ENCODE assay signal across 10 cellular contexts in the genomic region with DNA sequence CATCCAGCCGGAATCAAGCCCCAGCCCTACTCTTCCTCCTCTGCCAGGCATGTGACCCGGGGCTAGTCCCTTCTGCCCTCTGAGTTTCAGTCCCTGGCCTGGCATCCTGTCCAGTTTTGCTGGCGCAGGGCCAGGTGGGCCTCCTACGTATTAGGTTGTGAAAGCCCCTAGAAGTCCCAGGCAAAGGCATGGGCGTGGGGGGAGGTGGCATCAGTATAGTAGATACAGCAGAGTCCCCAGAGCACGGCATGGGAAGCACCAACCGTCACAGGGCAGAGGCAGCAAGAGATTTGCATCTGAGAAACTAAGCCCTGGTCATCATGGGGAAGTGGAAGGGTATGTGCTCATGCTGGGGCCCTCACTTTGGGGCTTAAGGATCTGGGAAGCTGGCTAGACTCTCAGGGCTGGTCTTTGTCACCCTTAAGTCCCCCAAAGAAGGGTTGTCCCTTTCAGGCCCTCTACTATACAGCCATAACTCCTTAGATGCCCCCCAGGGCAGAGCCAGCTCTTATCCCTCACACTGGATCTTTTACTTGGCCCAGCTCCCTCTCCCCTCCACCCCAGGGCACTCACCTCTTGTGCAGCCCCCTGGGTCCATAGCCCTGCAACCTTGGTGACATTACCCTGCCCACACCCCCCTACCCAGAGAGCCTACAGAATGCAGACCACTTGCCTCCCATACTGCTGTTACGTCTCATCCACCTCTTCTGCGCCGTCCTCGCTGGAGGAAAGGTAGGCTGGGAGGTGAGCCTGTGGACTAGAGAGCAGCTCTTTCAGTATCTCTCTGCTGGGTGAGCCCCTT. TPM values are rescaled to one million over a fixed set of nuclear protein-coding genes. Genes with fewer than 3 reads are reported as not detected.
DNase-seq lines count a peak whose midpoint lies in the region; ATAC-seq and TF ChIP-seq lines count a peak whose summit lies in the region.
"Had no signal": no experiment of that assay in that cellular context is flagged by ENCODE, and none has a peak within 500 bp of the region (broad histone marks: within the 10 kb centered on the region; RNA-seq: fewer than 3 reads in every experiment).

No MANE protein-coding gene starts in this region.

- TF ChIP-seq CTCF in type B pancreatic cell (conservative IDR thresholded peaks at IDR 0.05) (no peak), uterus (IDR thresholded peaks at IDR 0.05) (no peak), BE2C (IDR thresholded peaks at IDR 0.05; ENCODE audit: low read depth, low read length) (no peak)

- H3K4me1 Mint-ChIP-seq in type B pancreatic cell (ENCODE audit: unreplicated experiment), result peaks cover 14% of the 10 kb centered on the region

- H3K36me3 Mint-ChIP-seq in activated naive CD4-positive, alpha-beta T cell treated with anti-CD3 and anti-CD28 coated beads, Interleukin-2, amount 50 U/mL, for 72 hours, result no peaks in the 10 kb centered on the region
- peaks cover 5% of the 10 kb centered on the region for H3K36me3 Mint-ChIP-seq in type B pancreatic cell

- intact Hi-C loops in uterus (cut with DNase I; ENCODE audit: low total_unique reads), result no loop called here

- no peak overlapping the region for H3K4me3 ChIP-seq in effector memory CD4-positive, alpha-beta T cell (ENCODE audit: insufficient read depth, low read depth, low read length, poor library complexity, severe bottlenecking)
- no peak overlapping the region for H3K4me3 ChIP-seq in uterus
- no peak overlapping the region for H3K4me3 ChIP-seq in BE2C (ENCODE audit: low read depth, low read length)
- H3K4me3 ChIP-seq: thyroid gland had no signal

- no peak for TF ChIP-seq POLR2A in uterus (IDR thresholded peaks at IDR 0.05)

- no peaks in the 10 kb centered on the region for H3K9me3 ChIP-seq in effector memory CD4-positive, alpha-beta T cell (ENCODE audit: control insufficient read depth, low read length)
- H3K9me3 ChIP-seq in uterus, result no peaks in the 10 kb centered on the region
- H3K9me3 ChIP-seq in BE2C, result no peaks in the 10 kb centered on the region
- H3K9me3 ChIP-seq: thyroid gland had no signal

- ATAC-seq in activated naive CD4-positive, alpha-beta T cell treated with anti-CD3 and anti-CD28 coated beads, Interleukin-2, amount 50 U/mL, for 72 hours, result no peak
- ATAC-seq in HG03196 (IDR thresholded peaks at IDR 0.05; ENCODE audit: unreplicated experiment), result peak; percentile 41

- no peak overlapping the region for H3K4me3 Mint-ChIP-seq in type B pancreatic cell

- H3K4me1 ChIP-seq in effector memory CD4-positive, alpha-beta T cell (ENCODE audit: control insufficient read depth, insufficient read depth, low read length, poor library complexity, severe bottlenecking), result peaks cover 43% of the 10 kb centered on the region
- H3K4me1 ChIP-seq in uterus (no peaks in the 10 kb centered on the region), BE2C (no peaks in the 10 kb centered on the region)

- peak overlapping the region; percentile 68 to 89 for H3K27ac Mint-ChIP-seq in activated naive CD4-positive, alpha-beta T cell treated with anti-CD3 and anti-CD28 coated beads, Interleukin-2, amount 50 U/mL, for 72 hours
- H3K27ac Mint-ChIP-seq in type B pancreatic cell, result peak overlapping the region; percentile 66

- H3K27me3 Mint-ChIP-seq in type B pancreatic cell, result no peaks in the 10 kb centered on the region

- no peak for DNase-seq in activated naive CD4-positive, alpha-beta T cell treated with anti-CD3 and anti-CD28 coated beads, Interleukin-2, amount 50 U/mL, for 72 hours (ENCODE audit: low spot score in 2 of 2)
- DNase-seq in activated naive CD4-positive, alpha-beta T cell treated with Interleukin-2 at 50 U/mL for 16 hours, result no peak
- no peak for DNase-seq in effector memory CD4-positive, alpha-beta T cell
- DNase-seq in type B pancreatic cell (ENCODE audit: extremely low spot score, unreplicated experiment) (no peak), ureter (ENCODE audit: low spot score) (no peak), uterus (no peak), BE2C (no peak)
- DNase-seq: NCI-H2107, thyroid gland had no signal

- H3K9me3 Mint-ChIP-seq in activated naive CD4-positive, alpha-beta T cell treated with anti-CD3 and anti-CD28 coated beads, Interleukin-2, amount 50 U/mL, for 72 hours, result no peaks in the 10 kb centered on the region
- no peaks in the 10 kb centered on the region for H3K9me3 Mint-ChIP-seq in type B pancreatic cell

- peaks cover 53% of the 10 kb centered on the region for H3K36me3 ChIP-seq in effector memory CD4-positive, alpha-beta T cell (ENCODE audit: control insufficient read depth, insufficient read depth, low read length)
- no peaks in the 10 kb centered on the region for H3K36me3 ChIP-seq in uterus
- H3K36me3 ChIP-seq in BE2C, result no peaks in the 10 kb centered on the region
- H3K36me3 ChIP-seq: thyroid gland had no signal

- H3K27me3 ChIP-seq in effector memory CD4-positive, alpha-beta T cell (replicated peaks; ENCODE audit: control insufficient read depth, insufficient read depth, low read length, poor library complexity, severe bottlenecking), result no peaks in the 10 kb centered on the region
- no peaks in the 10 kb centered on the region for H3K27me3 ChIP-seq in uterus
- no peaks in the 10 kb centered on the region for H3K27me3 ChIP-seq in BE2C
- H3K27me3 ChIP-seq: thyroid gland had no signal

- H3K27ac ChIP-seq in effector memory CD4-positive, alpha-beta T cell (ENCODE audit: insufficient read depth, low read length, poor library complexity, severe bottlenecking), result peak overlapping the region; percentile 8
- no peak overlapping the region for H3K27ac ChIP-seq in uterus
- H3K27ac ChIP-seq: thyroid gland had no signal

RNA-seq across cellular contexts. Expression of gene NBEAL2, which starts 11.3 kb away (rescaled TPM):
- 100 to 1,000 TPM in 1 of 2 donors, 10 to 100 TPM in 1; 75.7 to 122 TPM for total RNA-seq in activated naive CD4-positive, alpha-beta T cell treated with anti-CD3 and anti-CD28 coated beads, Interleukin-2, amount 50 U/mL, for 72 hours
- total RNA-seq in type B pancreatic cell (ENCODE audit: low replicate concordance) (115 and 241 TPM in 2 replicates), ureter (122 TPM), uterus (10 to 100 TPM; 13.1 to 41.1 (median 23.8) TPM)
- polyA plus RNA-seq in BE2C (2012; ENCODE audit: insufficient read depth, insufficient read length, low read depth), result 16.3 TPM

RNA-seq across cellular contexts. Expression of gene CCDC12, which starts 14.2 kb away (rescaled TPM):
- total RNA-seq in activated naive CD4-positive, alpha-beta T cell treated with anti-CD3 and anti-CD28 coated beads, Interleukin-2, amount 50 U/mL, for 72 hours, result 10 to 100 TPM; 49.3 to 55.2 TPM
- total RNA-seq in type B pancreatic cell (ENCODE audit: low replicate concordance), result 46.7 and 49.7 TPM in 2 replicates
- total RNA-seq in ureter, result 72.0 TPM
- 10 to 100 TPM in 3 of 4 donors, 1 to 10 TPM in 1; 4.1 to 92.0 (median 41.2) TPM for total RNA-seq in uterus
- polyA plus RNA-seq in BE2C (2012; ENCODE audit: insufficient read depth, insufficient read length, low read depth), result 80.9 TPM
